Comparison of ENCODE assay signal across 8 cellular contexts in genomic region chr7:106864298-106865081, GRCh38. TPM values are rescaled to one million over a fixed set of nuclear protein-coding genes. Genes with fewer than 3 reads are reported as not detected.
DNase-seq lines count a peak whose midpoint lies in the region; ATAC-seq, FAIRE-seq and TF ChIP-seq lines count a peak whose summit lies in the region.

No MANE protein-coding gene starts in this region.

- H3K27ac ChIP-seq in KMS-11 = peak overlapping the region; percentile 48

- ATAC-seq in GM21423 (IDR thresholded peaks at IDR 0.05; ENCODE audit: unreplicated experiment) = peak; percentile 32

- DNase-seq in GM12891 (ENCODE audit: insufficient read length, low spot score) = peak; percentile 22
- DNase-seq in immature natural killer cell = peak; percentile 28 to 40 (median 39)
- no peak for DNase-seq in AML-193 (lab: John Stamatoyannopoulos, UW)
- no peak for DNase-seq in MG63
- no peak for DNase-seq in C1 segment of cervical spinal cord (lab: John Stamatoyannopoulos, UW)
- no peak for DNase-seq in SHP77 treated with DMSO at 0.1 percent for 48 hours (lab: John Stamatoyannopoulos, UW)

- peaks cover 0 to 5% (median 0%) of the 10 kb centered on the region in 3 donors for H3K27me3 Mint-ChIP-seq in immature natural killer cell (ENCODE audit: low read depth in 3 of 3)

- peaks cover 84 to 86% of the 10 kb centered on the region in 2 donors for H3K4me1 Mint-ChIP-seq in immature natural killer cell

- peaks cover 24% of the 10 kb centered on the region for H3K4me1 ChIP-seq in KMS-11 (ENCODE audit: low read depth, poor library complexity, severe bottlenecking)

- FAIRE-seq in GM12891 (lab: Jason Lieb, UNC) = peak; percentile 38

- peak overlapping the region; percentile 54 for H3K9ac ChIP-seq in KMS-11

- H3K4me3 Mint-ChIP-seq in immature natural killer cell = peak overlapping the region; percentile 92 to 97 (median 97)

- H3K36me3 Mint-ChIP-seq in immature natural killer cell = peaks cover 5 to 23% (median 17%) of the 10 kb centered on the region in 3 donors

- H3K27me3 ChIP-seq in KMS-11 (ENCODE audit: insufficient read depth, low read depth) = no peaks in the 10 kb centered on the region
- no peaks in the 10 kb centered on the region for H3K27me3 ChIP-seq in MG63

- TF ChIP-seq POLR2A in GM12891 (IDR thresholded peaks at IDR 0.05; ENCODE audit: low read depth, low read length) = no peak

- H4K20me1 ChIP-seq in KMS-11 (ENCODE audit: insufficient read depth) = no peaks in the 10 kb centered on the region

- peak overlapping the region; percentile 73 for H2AFZ ChIP-seq in KMS-11 (ENCODE audit: low read depth)

- H3K4me2 ChIP-seq in KMS-11 = peak overlapping the region; percentile 84

- H3K9me3 Mint-ChIP-seq in immature natural killer cell = no peaks in the 10 kb centered on the region

- H3K79me2 ChIP-seq in KMS-11 (ENCODE audit: insufficient read depth, low read depth) = 0 out of 2 replicates have a peak, but pooled peaks cover 4% of the 10 kb centered on the region

- peak overlapping the region; percentile 92 to 96 (median 94) for H3K27ac Mint-ChIP-seq in immature natural killer cell

- no peaks in the 10 kb centered on the region for H3K9me3 ChIP-seq in MG63

- no peak for TF ChIP-seq CTCF in KMS-11 (conservative IDR thresholded peaks at IDR 0.05; ENCODE audit: low read depth, low read length)

- H3K36me3 ChIP-seq in KMS-11 (ENCODE audit: insufficient read depth) = no peaks in the 10 kb centered on the region
- H3K36me3 ChIP-seq in MG63 = no peaks in the 10 kb centered on the region

- H3K4me3 ChIP-seq in KMS-11 (IDR thresholded peaks at IDR 0.05; ENCODE audit: insufficient read depth, low read depth, low read length) = no peak overlapping the region
- no peak overlapping the region for H3K4me3 ChIP-seq in MG63

TF ChIP-seq in GM12891, 5 proteins besides CTCF, POLR2A, EP300 and RAD21:
- TF ChIP-seq SPI1 (IDR thresholded peaks at IDR 0.05; ENCODE audit: low read depth, low read length) (peak; percentile 70), POU2F2 (IDR thresholded peaks at IDR 0.05; ENCODE audit: low read depth, low read length) (no peak)
TF ChIP-seq in GM12891: peak in this region for 1.

RNA-seq across cellular contexts. Expression of gene PIK3CG, which starts 0.6 kb away (rescaled TPM):
- polyA plus RNA-seq in GM12891 (2012; ENCODE audit: low read depth, missing spikeins) = 6.8 TPM
- polyA plus RNA-seq in immature natural killer cell = 10 to 100 TPM; 21.3 to 65.0 (median 30.6) TPM
- total RNA-seq in MG63 (2014; rRNA removed; shearing (Covaris generic); ENCODE audit: low replicate concordance) = not detected in 2 replicates

Comparison
In these comparisons a context has a peak if more than half of its experiments do, and no peak if none do; other contexts are left out.
1. DNase-seq: peak in GM12891 (single experiment) and immature natural killer cell (3 of 3); none in AML-193 (0 of 2), MG63 (single experiment), C1 segment of cervical spinal cord (0 of 14) and SHP77 treated with DMSO at 0.1 percent for 48 hours (single experiment).